22 cellular contexts compared by ENCODE assay signal in genomic region chr5:1795506-1795905, GRCh38. TPM values are rescaled to one million over a fixed set of nuclear protein-coding genes. Genes with fewer than 3 reads are reported as not detected.
DNase-seq lines count a peak whose midpoint lies in the region; TF ChIP-seq lines count a peak whose summit lies in the region.
"Had no signal": no experiment of that assay in that cellular context is flagged by ENCODE, and none has a peak within 500 bp of the region (broad histone marks: within the 10 kb centered on the region; RNA-seq: fewer than 3 reads in every experiment).

No MANE protein-coding gene starts in this region.

- in situ Hi-C loops in GM13977 (cut with MboI; ENCODE audit: low pct_unique_long_range_greater_than_20kb, low sequenced_read_pairs, unreplicated experiment) = no loop called here

- peak overlapping the region in 7 of 11 experiments; percentile 64 to 98 (median 81); a peak in 13 of 22 replicates for H3K4me2 ChIP-seq in BLaER1 treated with 17β-estradiol and CSF1 and Interleukin-3, amounts not matched to agents 10 nM and 100 nM
- H3K4me2 ChIP-seq: GM23338 had no signal

- no peaks in the 10 kb centered on the region for H3K9me3 ChIP-seq in BLaER1 treated with 17β-estradiol and CSF1 and Interleukin-3, amounts not matched to agents 10 nM and 100 nM (replicated peaks in 1 of 11)
- H3K9me3 ChIP-seq: thoracic aorta had no signal

- peaks cover 8% of the 10 kb centered on the region; the same call in 1 of the 2 replicates for H3K36me3 ChIP-seq in ACC112 (ENCODE audit: insufficient read depth, low read length)
- peaks cover 17 to 32% (median 28%) of the 10 kb centered on the region in 11 experiments for H3K36me3 ChIP-seq in BLaER1 treated with 17β-estradiol and CSF1 and Interleukin-3, amounts not matched to agents 10 nM and 100 nM

- H3K27me3 Mint-ChIP-seq in activated T-helper 2 cell treated with anti-CD3 and anti-CD28 coated beads, Interferon-gamma antibody, Interleukin-2, Interleukin-4, amounts not matched to agents 10 μg/mL and 5 μg/mL and 100 μg/mL, durations not matched to agents 14 hours and 24 hours and 36 hours (ENCODE audit: low read depth) = no peaks in the 10 kb centered on the region
- H3K27me3 Mint-ChIP-seq in nephron (ENCODE audit: low read depth) = peaks cover 3% of the 10 kb centered on the region
- H3K27me3 Mint-ChIP-seq: stimulated activated naive B cell treated with anti-CD40 and anti-IgM and Interleukin-4, amounts not matched to agents 10 μg/mL and 1 μg/mL and 100 μg/mL, for 72 hours had no signal

- peaks cover 26% of the 10 kb centered on the region for H3K79me2 ChIP-seq in ACC112 (ENCODE audit: control insufficient read depth, insufficient read depth, low read length, unreplicated experiment)

- H3K4me3 ChIP-seq in ACC112 (ENCODE audit: low read depth, low read length) = no peak overlapping the region
- H3K4me3 ChIP-seq in BLaER1 treated with 17β-estradiol and CSF1 and Interleukin-3, amounts not matched to agents 10 nM and 100 nM = no peak overlapping the region
- H3K4me3 ChIP-seq: GM23338, skin epidermis, thoracic aorta had no signal

- H3K36me3 Mint-ChIP-seq in activated T-helper 2 cell treated with anti-CD3 and anti-CD28 coated beads, Interferon-gamma antibody, Interleukin-2, Interleukin-4, amounts not matched to agents 10 μg/mL and 5 μg/mL and 100 μg/mL, durations not matched to agents 14 hours and 24 hours and 36 hours (ENCODE audit: low read depth) = peaks cover 48% of the 10 kb centered on the region
- H3K36me3 Mint-ChIP-seq in nephron (ENCODE audit: low read depth) = peaks cover 16% of the 10 kb centered on the region

- no peak overlapping the region for H3K4me3 Mint-ChIP-seq in activated T-helper 2 cell treated with anti-CD3 and anti-CD28 coated beads, Interferon-gamma antibody, Interleukin-2, Interleukin-4, amounts not matched to agents 10 μg/mL and 5 μg/mL and 100 μg/mL, durations not matched to agents 14 hours and 24 hours and 36 hours (ENCODE audit: low read depth)
- H3K4me3 Mint-ChIP-seq in nephron = peak overlapping the region in 2 of 3 experiments; percentile 10 to 22
- H3K4me3 Mint-ChIP-seq: GM23338; nephron progenitor cell; stimulated activated naive B cell treated with anti-CD40 and anti-IgM and Interleukin-4, amounts not matched to agents 10 μg/mL and 1 μg/mL and 100 μg/mL, for 72 hours had no signal

- peaks cover 12 to 48% (median 34%) of the 10 kb centered on the region in 11 experiments; a peak in 20 of 22 replicates for H4K20me1 ChIP-seq in BLaER1 treated with 17β-estradiol and CSF1 and Interleukin-3, amounts not matched to agents 10 nM and 100 nM

- no peaks in the 10 kb centered on the region for H3K27me3 ChIP-seq in ACC112 (ENCODE audit: insufficient read depth, low read length)
- no peaks in the 10 kb centered on the region for H3K27me3 ChIP-seq in BLaER1 treated with 17β-estradiol and CSF1 and Interleukin-3, amounts not matched to agents 10 nM and 100 nM

- TF ChIP-seq CTCF in nephron (IDR thresholded peaks at IDR 0.05; ENCODE audit: unreplicated experiment in 3 of 3) (no peak), GM13977 (IDR thresholded peaks at IDR 0.05; ENCODE audit: extremely low read depth, insufficient read depth, missing control alignments) (no peak)

- H3K9me3 Mint-ChIP-seq in activated T-helper 2 cell treated with anti-CD3 and anti-CD28 coated beads, Interferon-gamma antibody, Interleukin-2, Interleukin-4, amounts not matched to agents 10 μg/mL and 5 μg/mL and 100 μg/mL, durations not matched to agents 14 hours and 24 hours and 36 hours = no peaks in the 10 kb centered on the region
- no peaks in the 10 kb centered on the region for H3K9me3 Mint-ChIP-seq in nephron
- H3K9me3 Mint-ChIP-seq: GM23338, nephron progenitor cell had no signal

- intact Hi-C loops in activated T-helper 2 cell treated with anti-CD3 and anti-CD28 coated beads, Interferon-gamma antibody, Interleukin-2, Interleukin-4, amounts not matched to agents 10 μg/mL and 5 μg/mL and 100 μg/mL, durations not matched to agents 14 hours and 24 hours and 36 hours (cut with micrococcal nuclease) = no loop called here

- peaks cover 56% of the 10 kb centered on the region for H3K4me1 Mint-ChIP-seq in activated T-helper 2 cell treated with anti-CD3 and anti-CD28 coated beads, Interferon-gamma antibody, Interleukin-2, Interleukin-4, amounts not matched to agents 10 μg/mL and 5 μg/mL and 100 μg/mL, durations not matched to agents 14 hours and 24 hours and 36 hours (ENCODE audit: low read depth)
- H3K4me1 Mint-ChIP-seq in nephron = peaks cover 41% of the 10 kb centered on the region

- H2AFZ ChIP-seq in ACC112 (ENCODE audit: low read length, unreplicated experiment) = no peak overlapping the region
- H2AFZ ChIP-seq: GM23338 had no signal

- peaks cover 46% of the 10 kb centered on the region for H3K4me1 ChIP-seq in ACC112 (ENCODE audit: control insufficient read depth, insufficient read depth, low read length, unreplicated experiment)
- peaks cover 65 to 90% (median 88%) of the 10 kb centered on the region in 10 experiments for H3K4me1 ChIP-seq in BLaER1 treated with 17β-estradiol and CSF1 and Interleukin-3, amounts not matched to agents 10 nM and 100 nM

- H3K27ac Mint-ChIP-seq in activated T-helper 2 cell treated with anti-CD3 and anti-CD28 coated beads, Interferon-gamma antibody, Interleukin-2, Interleukin-4, amounts not matched to agents 10 μg/mL and 5 μg/mL and 100 μg/mL, durations not matched to agents 14 hours and 24 hours and 36 hours = peak overlapping the region; percentile 10
- H3K27ac Mint-ChIP-seq in nephron = no peak overlapping the region
- H3K27ac Mint-ChIP-seq: GM23338; stimulated activated naive B cell treated with anti-CD40 and anti-IgM and Interleukin-4, amounts not matched to agents 10 μg/mL and 1 μg/mL and 100 μg/mL, for 72 hours had no signal

- peak overlapping the region in 1 of 11 experiments; percentile 43; a peak in 2 of 22 replicates for H3K9ac ChIP-seq in BLaER1 treated with 17β-estradiol and CSF1 and Interleukin-3, amounts not matched to agents 10 nM and 100 nM

- H3K27ac ChIP-seq in ACC112 (ENCODE audit: low read depth, low read length) = peak overlapping the region; percentile 69; the same call in 1 of the 2 replicates
- H3K27ac ChIP-seq in BLaER1 treated with 17β-estradiol and CSF1 and Interleukin-3, amounts not matched to agents 10 nM and 100 nM = peak overlapping the region in 6 of 11 experiments; percentile 76 to 88 (median 82); a peak in 5 of 22 replicates
- H3K27ac ChIP-seq: thoracic aorta had no signal

- no peak for DNase-seq in activated T-helper 2 cell treated with anti-CD3 and anti-CD28 coated beads, Interferon-gamma antibody, Interleukin-2, Interleukin-4, amounts not matched to agents 10 μg/mL and 5 μg/mL and 100 μg/mL, durations not matched to agents 14 hours and 24 hours and 36 hours (ENCODE audit: low spot score)
- DNase-seq in NCI-H2081 treated with DMSO at 0.1 percent for 48 hours (lab: John Stamatoyannopoulos, UW) = no peak
- no peak for DNase-seq in GDM1 (lab: John Stamatoyannopoulos, UW)
- DNase-seq in GM13977 (ENCODE audit: low spot score) = no peak
- DNase-seq: activated CD4-positive, alpha-beta T cell treated with anti-CD3 and anti-CD28 coated beads, Interleukin-2, amount 50 U/mL, for 1 hour; activated naive CD4-positive, alpha-beta T cell treated with Interleukin-2 at 50 U/mL for 16 hours; activated T-cell treated with anti-CD3 and anti-CD28 coated beads for 4 hours; AML-193; COR-L47; Kasumi-1; left colon; NCI-H1694 treated with DMSO at 0.1 percent for 48 hours; NCI-H526 treated with DMSO at 0.1 percent for 48 hours; nephron progenitor cell; stimulated activated CD4-positive, alpha-beta T cell treated with anti-CD3 and anti-CD28 coated beads, Interleukin-2, amount 100 ng/mL, for 24 hours; stimulated activated naive B cell treated with anti-CD40 and anti-IgM and Interleukin-4, amounts not matched to agents 10 μg/mL and 1 μg/mL and 100 μg/mL, for 72 hours had no signal

RNA-seq across cellular contexts. Expression of gene MRPL36, which starts 4.1 kb away (rescaled TPM):
- total RNA-seq in activated T-helper 2 cell treated with anti-CD3 and anti-CD28 coated beads, Interferon-gamma antibody, Interleukin-2, Interleukin-4, amounts not matched to agents 10 μg/mL and 5 μg/mL and 100 μg/mL, durations not matched to agents 14 hours and 24 hours and 36 hours = 96.1 and 96.4 TPM in 2 replicates

RNA-seq across cellular contexts. Expression of gene NDUFS6, which starts 5.7 kb away (rescaled TPM):
- total RNA-seq in activated T-helper 2 cell treated with anti-CD3 and anti-CD28 coated beads, Interferon-gamma antibody, Interleukin-2, Interleukin-4, amounts not matched to agents 10 μg/mL and 5 μg/mL and 100 μg/mL, durations not matched to agents 14 hours and 24 hours and 36 hours = 31.6 and 39.9 TPM in 2 replicates
